Comparison of ENCODE assay signal across 11 cellular contexts in the genomic region with DNA sequence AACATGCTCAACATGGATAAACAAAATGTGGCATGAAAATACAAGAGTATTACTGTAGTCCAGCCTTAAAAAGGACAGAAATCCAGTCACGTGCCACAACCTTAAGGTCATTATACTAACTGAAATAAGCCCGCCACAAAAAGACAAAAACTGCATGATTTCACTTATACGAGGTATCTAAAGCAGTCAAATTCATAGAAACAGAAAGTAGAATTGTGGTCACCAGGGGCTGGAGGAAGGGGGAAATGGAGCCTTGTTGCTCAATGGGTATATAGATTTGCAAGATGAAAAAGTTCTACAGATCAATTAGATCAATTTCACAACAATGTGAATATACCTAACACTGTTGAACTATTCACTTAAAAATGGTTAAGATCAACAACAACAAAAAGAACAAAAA. TPM values are rescaled to one million over a fixed set of nuclear protein-coding genes. Genes with fewer than 3 reads are reported as not detected.
DNase-seq lines count a peak whose midpoint lies in the region; ATAC-seq, FAIRE-seq and TF ChIP-seq lines count a peak whose summit lies in the region.
"Had no signal": no experiment of that assay in that cellular context is flagged by ENCODE, and none has a peak within 500 bp of the region (broad histone marks: within the 10 kb centered on the region; RNA-seq: fewer than 3 reads in every experiment).

No MANE protein-coding gene starts in this region.

- H3K27ac Mint-ChIP-seq in T-helper 2 cell treated with Interferon-gamma antibody and Interleukin-4, amounts not matched to agents 5 μg/mL and 100 μg/mL, for 36 hours: peak overlapping the region; percentile 24

- H3K4me1 Mint-ChIP-seq in T-helper 2 cell treated with Interferon-gamma antibody and Interleukin-4, amounts not matched to agents 5 μg/mL and 100 μg/mL, for 36 hours (ENCODE audit: low read depth): peaks cover 57% of the 10 kb centered on the region

- in situ Hi-C loops in transverse colon (cut with MboI; ENCODE audit: low pct_ligation_motif_present in 1 of 4, low pct_unique_long_range_greater_than_20kb in 1 of 4, low sequenced_read_pairs in 3 of 4): no loop called here

- H3K4me3 ChIP-seq in transverse colon: no peak overlapping the region
- H3K4me3 ChIP-seq: skin epidermis had no signal

- H3K4me3 Mint-ChIP-seq in T-helper 2 cell treated with Interferon-gamma antibody and Interleukin-4, amounts not matched to agents 5 μg/mL and 100 μg/mL, for 36 hours: peak overlapping the region; percentile 62

- H3K27me3 ChIP-seq in transverse colon: no peaks in the 10 kb centered on the region

- DNase-seq in GM12891 (ENCODE audit: insufficient read length, low spot score): no peak
- no peak for DNase-seq in T-helper 2 cell treated with Interferon-gamma antibody and Interleukin-4, amounts not matched to agents 5 μg/mL and 100 μg/mL, for 36 hours (ENCODE audit: low spot score)
- no peak for DNase-seq in transverse colon
- no peak for DNase-seq in DMS53 (lab: John Stamatoyannopoulos, UW)
- no peak for DNase-seq in NCI-H446 (lab: John Stamatoyannopoulos, UW)
- DNase-seq in effector CD4-positive, alpha-beta T cell: no peak

- no peaks in the 10 kb centered on the region for H3K27me3 Mint-ChIP-seq in T-helper 2 cell treated with Interferon-gamma antibody and Interleukin-4, amounts not matched to agents 5 μg/mL and 100 μg/mL, for 36 hours (ENCODE audit: low read depth)

- intact Hi-C loops in transverse colon (cut with DNase I; ENCODE audit: low total_unique reads): no loop called here

- TF ChIP-seq EP300 in transverse colon (IDR thresholded peaks at IDR 0.05; ENCODE audit: low read depth): no peak

- H3K36me3 Mint-ChIP-seq in T-helper 2 cell treated with Interferon-gamma antibody and Interleukin-4, amounts not matched to agents 5 μg/mL and 100 μg/mL, for 36 hours (ENCODE audit: low read depth): peaks cover 66% of the 10 kb centered on the region

- no peaks in the 10 kb centered on the region for H3K9me3 Mint-ChIP-seq in T-helper 2 cell treated with Interferon-gamma antibody and Interleukin-4, amounts not matched to agents 5 μg/mL and 100 μg/mL, for 36 hours

- H3K36me3 ChIP-seq in transverse colon: no peaks in the 10 kb centered on the region

- ATAC-seq in GM19467 (IDR thresholded peaks at IDR 0.05; ENCODE audit: unreplicated experiment): peak; percentile 83
- ATAC-seq in HG03159 (IDR thresholded peaks at IDR 0.05; ENCODE audit: unreplicated experiment): peak; percentile 93

- 58 to 70% methylated on average over 3 of the region's 3 CpGs for WGBS in transverse colon (ENCODE audit: low coverage in 1 of 2), 2 donors

- TF ChIP-seq CTCF in transverse colon (IDR thresholded peaks at IDR 0.05): no peak

- FAIRE-seq in GM12891 (lab: Jason Lieb, UNC): peak; percentile 78
- FAIRE-seq: colon, islet of Langerhans had no signal

- H3K9me3 ChIP-seq in transverse colon: no peaks in the 10 kb centered on the region

- TF ChIP-seq POLR2A in GM12891 (IDR thresholded peaks at IDR 0.05; ENCODE audit: low read depth, low read length) (no peak), transverse colon (IDR thresholded peaks at IDR 0.05) (no peak)

- H3K4me1 ChIP-seq in transverse colon: no peaks in the 10 kb centered on the region

- no peak overlapping the region for H3K27ac ChIP-seq in transverse colon

TF ChIP-seq in GM12891, 5 proteins besides CTCF, POLR2A, EP300 and RAD21:
- TF ChIP-seq SPI1 (IDR thresholded peaks at IDR 0.05; ENCODE audit: low read depth, low read length) (peak; percentile 76), POLR2AphosphoS5 (IDR thresholded peaks at IDR 0.05; ENCODE audit: low read depth, low read length) (no peak), PAX5 (IDR thresholded peaks at IDR 0.05; ENCODE audit: insufficient read depth, low read length, severe bottlenecking) (no peak)

RNA-seq across cellular contexts. Expression of gene GLB1, which starts 7.4 kb away (rescaled TPM):
- polyA plus RNA-seq in GM12891 (2012; ENCODE audit: low read depth, missing spikeins): 19.7 TPM
- total RNA-seq in transverse colon: 100 to 1,000 TPM in 1 of 4 donors, 10 to 100 TPM in 3; 24.5 to 105 (median 78.7) TPM

RNA-seq across cellular contexts. Expression of gene TMPPE, which starts 7.4 kb away (rescaled TPM):
- 0.74 TPM for polyA plus RNA-seq in GM12891 (2012; ENCODE audit: low read depth, missing spikeins)
- total RNA-seq in transverse colon: 10 to 100 TPM in 3 of 4 donors, 1 to 10 TPM in 1; 5.0 to 19.5 (median 16.0) TPM

RNA-seq across cellular contexts. Expression of gene CRTAP, which starts 24.3 kb away (rescaled TPM):
- 8.4 TPM for polyA plus RNA-seq in GM12891 (2012; ENCODE audit: low read depth, missing spikeins)
- 100 to 1,000 TPM in 1 of 4 donors, 10 to 100 TPM in 3; 71.1 to 138 (median 88.8) TPM for total RNA-seq in transverse colon
